Comparison of ENCODE assay signal across 9 cellular contexts in genomic region chr19:33622505-33622808, GRCh38. TPM values are rescaled to one million over a fixed set of nuclear protein-coding genes. Genes with fewer than 3 reads are reported as not detected.
DNase-seq lines count a peak whose midpoint lies in the region; ATAC-seq and TF ChIP-seq lines count a peak whose summit lies in the region.
"Had no signal": no experiment of that assay in that cellular context is flagged by ENCODE, and none has a peak within 500 bp of the region (broad histone marks: within the 10 kb centered on the region; RNA-seq: fewer than 3 reads in every experiment).

No MANE protein-coding gene starts in this region.

- peaks cover 37% of the 10 kb centered on the region for H3K27me3 Mint-ChIP-seq in activated naive CD4-positive, alpha-beta T cell treated with anti-CD3 and anti-CD28 coated beads for 36 hours (ENCODE audit: low read depth)

- no peak for TF ChIP-seq POLR2A in ovary (IDR thresholded peaks at IDR 0.05)

- H3K4me3 ChIP-seq in BLaER1 treated with 17β-estradiol and CSF1 and Interleukin-3, amounts not matched to agents 10 nM and 100 nM, result peak overlapping the region; percentile 54 to 71 (median 60)
- peak overlapping the region; percentile 21 to 63 (median 54) for H3K4me3 ChIP-seq in heart right ventricle
- peak overlapping the region; percentile 1 for H3K4me3 ChIP-seq in ovary

- peaks cover 0 to 26% (median 19%) of the 10 kb centered on the region in 11 experiments; a peak in 12 of 22 replicates for H3K9me3 ChIP-seq in BLaER1 treated with 17β-estradiol and CSF1 and Interleukin-3, amounts not matched to agents 10 nM and 100 nM (replicated peaks in 1 of 11)
- H3K9me3 ChIP-seq in heart right ventricle (no peaks in the 10 kb centered on the region), ovary (no peaks in the 10 kb centered on the region)

- peak overlapping the region in 1 of 11 experiments; percentile 32; a peak in 3 of 22 replicates for H3K9ac ChIP-seq in BLaER1 treated with 17β-estradiol and CSF1 and Interleukin-3, amounts not matched to agents 10 nM and 100 nM

- ATAC-seq in heart right ventricle (peak in 3 of 8 donors; percentile 21 to 41 (median 36)), GM18519 (IDR thresholded peaks at IDR 0.05; ENCODE audit: low FRiP score, unreplicated experiment) (no peak)

- intact Hi-C loops in heart right ventricle (cut with DNase I), result no loop called here
- intact Hi-C loops in ovary (cut with DNase I), result no loop called here
- intact Hi-C loops in activated naive CD4-positive, alpha-beta T cell treated with anti-CD3 and anti-CD28 coated beads for 36 hours (cut with micrococcal nuclease), result no loop called here

- no peak for TF ChIP-seq EP300 in ovary (IDR thresholded peaks at IDR 0.05)

- no peak overlapping the region for H3K27ac Mint-ChIP-seq in activated naive CD4-positive, alpha-beta T cell treated with anti-CD3 and anti-CD28 coated beads for 36 hours

- no peak overlapping the region for H3K27ac ChIP-seq in BLaER1 treated with 17β-estradiol and CSF1 and Interleukin-3, amounts not matched to agents 10 nM and 100 nM
- H3K27ac ChIP-seq in heart right ventricle (no peak overlapping the region), ovary (no peak overlapping the region)

- H3K36me3 Mint-ChIP-seq in activated naive CD4-positive, alpha-beta T cell treated with anti-CD3 and anti-CD28 coated beads for 36 hours (ENCODE audit: low read depth), result no peaks in the 10 kb centered on the region

- WGBS in heart right ventricle, 2 donors, result 0 to 1% methylated on average over 32 to 35 of the region's 35 CpGs
- WGBS in ovary, 3 donors, result 0 to 1% (median 0%) methylated on average over 1 to 35 of the region's 35 CpGs

- H3K27me3 ChIP-seq in BLaER1 treated with 17β-estradiol and CSF1 and Interleukin-3, amounts not matched to agents 10 nM and 100 nM, result peaks cover 61 to 80% (median 77%) of the 10 kb centered on the region in 11 experiments
- peaks cover 22 to 94% (median 77%) of the 10 kb centered on the region in 7 donors for H3K27me3 ChIP-seq in heart right ventricle
- H3K27me3 ChIP-seq in ovary, result no peaks in the 10 kb centered on the region

- H3K9me3 Mint-ChIP-seq in activated naive CD4-positive, alpha-beta T cell treated with anti-CD3 and anti-CD28 coated beads for 36 hours, result no peaks in the 10 kb centered on the region

- H3K36me3 ChIP-seq in BLaER1 treated with 17β-estradiol and CSF1 and Interleukin-3, amounts not matched to agents 10 nM and 100 nM, result no peaks in the 10 kb centered on the region
- no peaks in the 10 kb centered on the region for H3K36me3 ChIP-seq in heart right ventricle
- no peaks in the 10 kb centered on the region for H3K36me3 ChIP-seq in ovary

- H3K4me1 Mint-ChIP-seq in activated naive CD4-positive, alpha-beta T cell treated with anti-CD3 and anti-CD28 coated beads for 36 hours (ENCODE audit: low read depth), result no peaks in the 10 kb centered on the region

- no peak overlapping the region for H3K4me3 Mint-ChIP-seq in activated naive CD4-positive, alpha-beta T cell treated with anti-CD3 and anti-CD28 coated beads for 36 hours

- H3K4me1 ChIP-seq in BLaER1 treated with 17β-estradiol and CSF1 and Interleukin-3, amounts not matched to agents 10 nM and 100 nM, result peaks cover 20 to 44% (median 32%) of the 10 kb centered on the region in 10 experiments
- peaks cover 0 to 19% (median 15%) of the 10 kb centered on the region in 9 donors for H3K4me1 ChIP-seq in heart right ventricle
- peaks cover 8% of the 10 kb centered on the region for H3K4me1 ChIP-seq in ovary (ENCODE audit: insufficient read depth)

- TF ChIP-seq CTCF in heart right ventricle (IDR thresholded peaks at IDR 0.05) (no peak), ovary (IDR thresholded peaks at IDR 0.05) (no peak)

- H4K20me1 ChIP-seq in BLaER1 treated with 17β-estradiol and CSF1 and Interleukin-3, amounts not matched to agents 10 nM and 100 nM, result peaks cover 0 to 32% (median 24%) of the 10 kb centered on the region in 11 experiments; a peak in 15 of 22 replicates

- CTCF ChIA-PET in activated naive CD4-positive, alpha-beta T cell treated with anti-CD3 and anti-CD28 coated beads for 36 hours (lab: Charles Lee), result no interaction called here

- DNase-seq in NCI-H69 (lab: John Stamatoyannopoulos, UW), result peak; percentile 19
- no peak for DNase-seq in heart right ventricle
- no peak for DNase-seq in ovary
- no peak for DNase-seq in effector CD8-positive, alpha-beta T cell (lab: John Stamatoyannopoulos, UW)
- DNase-seq in activated naive CD4-positive, alpha-beta T cell treated with anti-CD3 and anti-CD28 coated beads for 36 hours, result no peak
- DNase-seq in UCSD-AML1 (lab: John Stamatoyannopoulos, UW; ENCODE audit: unreplicated experiment), result no peak
- DNase-seq: activated gamma-delta T cell treated with Interleukin-2 at 50 U/mL for 16 hours had no signal

- H3K4me2 ChIP-seq in BLaER1 treated with 17β-estradiol and CSF1 and Interleukin-3, amounts not matched to agents 10 nM and 100 nM, result peak overlapping the region; percentile 82 to 92 (median 87)

RNA-seq across cellular contexts. Expression of gene CHST8, which starts 0.7 kb away (rescaled TPM):
- total RNA-seq in heart right ventricle (under 1 TPM in 7 of 10 donors, not detected in 3; 0.14 to 0.50 (median 0.22) TPM), ovary (1 to 10 TPM in 3 of 7 donors, under 1 TPM in 4; 0.48 to 2.5 (median 0.99) TPM)
- polyA plus RNA-seq in heart right ventricle (under 1 TPM; 0.13 to 0.37 TPM), ovary (1 to 10 TPM in 1 of 2 donors, not detected in 1; 1.6 TPM)
- total RNA-seq in activated naive CD4-positive, alpha-beta T cell treated with anti-CD3 and anti-CD28 coated beads for 36 hours, result not detected

Comparison
In these comparisons a context has a peak if more than half of its experiments do, and no peak if none do; other contexts are left out.
1. H3K4me3 ChIP-seq: peak in every context shown above with its lines; median percentile 60 in BLaER1 treated with 17β-estradiol and CSF1 and Interleukin-3, amounts not matched to agents 10 nM and 100 nM; 54 in heart right ventricle; 1 in ovary.